Comparison of ENCODE assay signal across 1 cellular context in the genomic region with DNA sequence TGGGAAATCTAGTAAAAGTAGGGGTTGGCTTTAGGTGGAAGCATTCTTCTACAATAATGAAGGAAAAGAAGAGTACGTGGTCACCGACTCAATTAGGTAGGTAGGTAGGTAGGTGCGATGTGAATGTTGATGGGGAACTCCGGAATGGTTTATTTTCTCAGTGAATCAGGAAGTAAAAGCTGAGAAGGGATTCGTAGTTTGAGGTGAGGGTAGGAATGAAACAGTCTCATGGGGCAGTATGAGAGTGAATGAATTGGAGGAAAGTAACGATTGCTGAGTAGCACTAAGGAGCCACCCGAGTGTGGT.
TF ChIP-seq lines count a peak whose summit lies in the region.

No MANE protein-coding gene starts in this region.

TF ChIP-seq in K562, 482 proteins besides CTCF, POLR2A, EP300 and RAD21 (continued from another document):
- no peak for TF ChIP-seq ERF (CRISPR knock-in tag; IDR thresholded peaks at IDR 0.05)
- TF ChIP-seq CXXC5 (CRISPR knock-in tag; IDR thresholded peaks at IDR 0.05): no peak
- no peak for TF ChIP-seq SMAD4 (CRISPR knock-in tag; conservative IDR thresholded peaks at IDR 0.05)
- TF ChIP-seq TFAM (CRISPR knock-in tag; conservative IDR thresholded peaks at IDR 0.05): no peak
- TF ChIP-seq DACH1 (IDR thresholded peaks at IDR 0.05; ENCODE audit: partially characterized antibody): no peak
- no peak for TF ChIP-seq GTF2F1 (IDR thresholded peaks at IDR 0.05; ENCODE audit: low read depth, low read length)
- no peak for TF ChIP-seq ZBTB1 (CRISPR knock-in tag; IDR thresholded peaks at IDR 0.05; ENCODE audit: borderline replicate concordance, low read depth)
- no peak for TF ChIP-seq FOXA3 (CRISPR knock-in tag; conservative IDR thresholded peaks at IDR 0.05 in 1 of 2, IDR thresholded peaks at IDR 0.05 in 1 of 2)
- no peak for TF ChIP-seq RAD51 (IDR thresholded peaks at IDR 0.05; ENCODE audit: borderline replicate concordance, low read depth)
- TF ChIP-seq, protein P1, sequence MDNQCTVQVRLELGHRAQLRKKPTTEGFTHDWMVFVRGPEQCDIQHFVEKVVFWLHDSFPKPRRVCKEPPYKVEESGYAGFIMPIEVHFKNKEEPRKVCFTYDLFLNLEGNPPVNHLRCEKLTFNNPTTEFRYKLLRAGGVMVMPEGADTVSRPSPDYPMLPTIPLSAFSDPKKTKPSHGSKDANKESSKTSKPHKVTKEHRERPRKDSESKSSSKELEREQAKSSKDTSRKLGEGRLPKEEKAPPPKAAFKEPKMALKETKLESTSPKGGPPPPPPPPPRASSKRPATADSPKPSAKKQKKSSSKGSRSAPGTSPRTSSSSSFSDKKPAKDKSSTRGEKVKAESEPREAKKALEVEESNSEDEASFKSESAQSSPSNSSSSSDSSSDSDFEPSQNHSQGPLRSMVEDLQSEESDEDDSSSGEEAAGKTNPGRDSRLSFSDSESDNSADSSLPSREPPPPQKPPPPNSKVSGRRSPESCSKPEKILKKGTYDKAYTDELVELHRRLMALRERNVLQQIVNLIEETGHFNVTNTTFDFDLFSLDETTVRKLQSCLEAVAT (IDR thresholded peaks at IDR 0.05): peak; percentile 52; a peak in 1 of 4 replicates
- TF ChIP-seq, protein P2, sequence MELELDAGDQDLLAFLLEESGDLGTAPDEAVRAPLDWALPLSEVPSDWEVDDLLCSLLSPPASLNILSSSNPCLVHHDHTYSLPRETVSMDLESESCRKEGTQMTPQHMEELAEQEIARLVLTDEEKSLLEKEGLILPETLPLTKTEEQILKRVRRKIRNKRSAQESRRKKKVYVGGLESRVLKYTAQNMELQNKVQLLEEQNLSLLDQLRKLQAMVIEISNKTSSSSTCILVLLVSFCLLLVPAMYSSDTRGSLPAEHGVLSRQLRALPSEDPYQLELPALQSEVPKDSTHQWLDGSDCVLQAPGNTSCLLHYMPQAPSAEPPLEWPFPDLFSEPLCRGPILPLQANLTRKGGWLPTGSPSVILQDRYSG (tag; conservative IDR thresholded peaks at IDR 0.05; ENCODE audit: low read depth): no peak
- no peak for TF ChIP-seq SIN3B (IDR thresholded peaks at IDR 0.05; ENCODE audit: low read depth)
- no peak for TF ChIP-seq FOXM1 (IDR thresholded peaks at IDR 0.05; ENCODE audit: low read depth)
- TF ChIP-seq FOXM1 (CRISPR knock-in tag; IDR thresholded peaks at IDR 0.05; ENCODE audit: low read depth): no peak
- TF ChIP-seq ZNF766 (CRISPR knock-in tag; conservative IDR thresholded peaks at IDR 0.05): peak; percentile 42; the same call in 1 of the 2 replicates
- TF ChIP-seq, protein P3, sequence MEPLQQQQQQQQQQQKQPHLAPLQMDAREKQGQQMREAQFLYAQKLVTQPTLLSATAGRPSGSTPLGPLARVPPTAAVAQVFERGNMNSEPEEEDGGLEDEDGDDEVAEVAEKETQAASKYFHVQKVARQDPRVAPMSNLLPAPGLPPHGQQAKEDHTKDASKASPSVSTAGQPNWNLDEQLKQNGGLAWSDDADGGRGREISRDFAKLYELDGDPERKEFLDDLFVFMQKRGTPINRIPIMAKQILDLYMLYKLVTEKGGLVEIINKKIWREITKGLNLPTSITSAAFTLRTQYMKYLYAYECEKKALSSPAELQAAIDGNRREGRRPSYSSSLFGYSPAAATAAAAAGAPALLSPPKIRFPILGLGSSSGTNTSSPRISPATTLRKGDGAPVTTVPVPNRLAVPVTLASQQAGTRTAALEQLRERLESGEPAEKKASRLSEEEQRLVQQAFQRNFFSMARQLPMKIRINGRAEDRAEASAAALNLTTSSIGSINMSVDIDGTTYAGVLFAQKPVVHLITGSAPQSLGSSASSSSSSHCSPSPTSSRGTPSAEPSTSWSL (CRISPR knock-in tag; IDR thresholded peaks at IDR 0.05; ENCODE audit: borderline replicate concordance): no peak
- no peak for TF ChIP-seq SRSF9 (IDR thresholded peaks at IDR 0.05; ENCODE audit: borderline replicate concordance, low read depth, low read length)
- no peak for TF ChIP-seq POU5F1 (IDR thresholded peaks at IDR 0.05; ENCODE audit: borderline replicate concordance, low read depth, low read length, partially characterized antibody)
- no peak for TF ChIP-seq TAL1 (IDR thresholded peaks at IDR 0.05)
- no peak for TF ChIP-seq ZNF518B (CRISPR knock-in tag; IDR thresholded peaks at IDR 0.05)
